16 cellular contexts compared by ENCODE assay signal in the genomic region with DNA sequence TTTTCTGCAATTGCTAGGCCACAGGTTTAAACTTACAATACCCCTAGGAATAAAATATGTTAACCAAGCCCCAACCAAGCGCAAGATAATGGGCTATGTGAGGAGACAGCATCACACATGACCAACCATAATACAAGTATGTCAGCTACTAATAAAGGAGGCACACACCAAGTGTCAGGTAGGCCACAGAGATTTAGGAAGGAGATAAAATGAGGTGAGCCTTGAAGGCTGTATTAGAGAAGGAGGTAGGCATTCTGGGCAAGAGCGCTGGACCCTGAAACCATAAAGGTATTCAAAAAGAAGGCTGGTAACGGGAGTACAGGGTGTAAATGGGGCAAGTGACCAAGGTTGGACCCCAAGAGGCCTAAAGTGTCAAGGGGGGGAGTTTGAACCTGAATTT. TPM values are rescaled to one million over a fixed set of nuclear protein-coding genes. Genes with fewer than 3 reads are reported as not detected.
DNase-seq lines count a peak whose midpoint lies in the region; ATAC-seq and TF ChIP-seq lines count a peak whose summit lies in the region.
"Had no signal": no experiment of that assay in that cellular context is flagged by ENCODE, and none has a peak within 500 bp of the region (broad histone marks: within the 10 kb centered on the region; RNA-seq: fewer than 3 reads in every experiment).

No MANE protein-coding gene starts in this region.

- TF ChIP-seq CTCF in PC-3 (conservative IDR thresholded peaks at IDR 0.05; ENCODE audit: low read depth, low read length): no peak

- peaks cover 69 to 92% (median 78%) of the 10 kb centered on the region in 3 donors for H3K4me1 Mint-ChIP-seq in CD8-positive, alpha-beta memory T cell
- H3K4me1 Mint-ChIP-seq in effector memory CD8-positive, alpha-beta T cell (ENCODE audit: low read depth in 2 of 2): peaks cover 65 to 81% of the 10 kb centered on the region in 2 donors

- no peak overlapping the region for H3K18ac ChIP-seq in mesenchymal stem cell (ENCODE audit: low read depth in 1 of 2, low read length in 2 of 2)
- H3K18ac ChIP-seq in neuronal stem cell (ENCODE audit: low read length): no peak overlapping the region

- no peaks in the 10 kb centered on the region for H3K79me2 ChIP-seq in PC-3 (ENCODE audit: low read length)

- no peak overlapping the region for H2AFZ ChIP-seq in mesenchymal stem cell (ENCODE audit: low read depth, low read length)
- H2AFZ ChIP-seq in neuronal stem cell (ENCODE audit: low read length): peak overlapping the region; percentile 26
- H2AFZ ChIP-seq in PC-3 (ENCODE audit: low read length): no peak overlapping the region

- no peaks in the 10 kb centered on the region for H3K27me3 ChIP-seq in CD8-positive, alpha-beta memory T cell (ENCODE audit: insufficient read depth, low read length, poor library complexity, severe bottlenecking)
- H3K27me3 ChIP-seq in mesenchymal stem cell (ENCODE audit: control insufficient read depth in 1 of 2, insufficient read depth in 1 of 2, low read length in 2 of 2): no peaks in the 10 kb centered on the region
- H3K27me3 ChIP-seq in neuronal stem cell (ENCODE audit: control insufficient read depth in 3 of 3, insufficient read depth in 3 of 3, low read depth in 1 of 3, low read length in 3 of 3): no peaks in the 10 kb centered on the region
- no peaks in the 10 kb centered on the region for H3K27me3 ChIP-seq in PC-3 (ENCODE audit: low read length)

- H3K27ac ChIP-seq in CD8-positive, alpha-beta memory T cell (ENCODE audit: low read depth, low read length): no peak overlapping the region
- H3K27ac ChIP-seq in mesenchymal stem cell (ENCODE audit: low read length, poor library complexity, severe bottlenecking): no peak overlapping the region
- no peak overlapping the region for H3K27ac ChIP-seq in neuronal stem cell (replicated peaks; ENCODE audit: low read length)
- no peak overlapping the region for H3K27ac ChIP-seq in PC-3 (ENCODE audit: low read length)
- H3K27ac ChIP-seq: GM23248 had no signal

- CTCF ChIA-PET in CD8-positive, alpha-beta memory T cell (lab: Charles Lee): interaction anchor here (0.9 kb wide), 1 partner anchor 67 kb away, joined by 3 read pairs; no protein-coding TSS in a partner anchor
- CTCF ChIA-PET in PC-3 (lab: Charles Lee): no interaction called here

- no peaks in the 10 kb centered on the region for H3F3A ChIP-seq in PC-3 (ENCODE audit: low read length, unreplicated experiment)

- peaks cover 4% of the 10 kb centered on the region for H3K4me1 ChIP-seq in CD8-positive, alpha-beta memory T cell (ENCODE audit: insufficient read depth, low read length)
- peaks cover 4% of the 10 kb centered on the region for H3K4me1 ChIP-seq in mesenchymal stem cell (ENCODE audit: control insufficient read depth, insufficient read depth, low read depth, low read length)
- H3K4me1 ChIP-seq in neuronal stem cell (ENCODE audit: control insufficient read depth in 2 of 2, insufficient read depth in 1 of 2, low read depth in 1 of 2, low read length in 2 of 2): peaks cover 0 to 5% of the 10 kb centered on the region in 2 donors
- H3K4me1 ChIP-seq in PC-3 (ENCODE audit: insufficient read depth, low read length): peaks cover 2% of the 10 kb centered on the region; the same call in 1 of the 2 replicates
- H3K4me1 ChIP-seq: Caco-2 had no signal

- H3K36me3 Mint-ChIP-seq in CD8-positive, alpha-beta memory T cell: peaks cover 7 to 26% (median 18%) of the 10 kb centered on the region in 3 donors
- peaks cover 9% of the 10 kb centered on the region for H3K36me3 Mint-ChIP-seq in effector memory CD8-positive, alpha-beta T cell (ENCODE audit: insufficient read depth)

- DNase-seq in CD8-positive, alpha-beta memory T cell: no peak
- DNase-seq in effector memory CD8-positive, alpha-beta T cell: no peak
- DNase-seq in mesenchymal stem cell: no peak
- DNase-seq in neuronal stem cell (ENCODE audit: low spot score): no peak
- no peak for DNase-seq in PC-3
- no peak for DNase-seq in NCI-H187 (lab: John Stamatoyannopoulos, UW)
- DNase-seq in T-helper 9 cell: no peak
- DNase-seq: C1 segment of cervical spinal cord; Caco-2; CD4-positive, alpha-beta memory T cell; DMS153; DND-41; GM23248; H7; HCEC 1CT had no signal

- H2BK120ac ChIP-seq in mesenchymal stem cell (ENCODE audit: low read depth, low read length) (no peak overlapping the region), neuronal stem cell (ENCODE audit: low read depth, low read length) (no peak overlapping the region)

- H4K8ac ChIP-seq in mesenchymal stem cell (ENCODE audit: low read length) (no peak overlapping the region), neuronal stem cell (ENCODE audit: low read depth, low read length) (no peak overlapping the region)

- intact Hi-C loops in PC-3 (cut with micrococcal nuclease): no loop called here

- H3K9me2 ChIP-seq in PC-3 (replicated peaks; ENCODE audit: low read length): no peaks in the 10 kb centered on the region

- no peaks in the 10 kb centered on the region for H4K20me1 ChIP-seq in PC-3 (ENCODE audit: low read length)

- H3K27me3 Mint-ChIP-seq in CD8-positive, alpha-beta memory T cell: no peaks in the 10 kb centered on the region
- H3K27me3 Mint-ChIP-seq in effector memory CD8-positive, alpha-beta T cell: no peaks in the 10 kb centered on the region

- ATAC-seq in effector memory CD8-positive, alpha-beta T cell (replicated peaks): peak; percentile 59
- no peak for ATAC-seq in PC-3
- no peak for ATAC-seq in GM19397 (IDR thresholded peaks at IDR 0.05; ENCODE audit: unreplicated experiment)

- H3K79me1 ChIP-seq in mesenchymal stem cell (replicated peaks; ENCODE audit: low read length, poor library complexity, severe bottlenecking): no peaks in the 10 kb centered on the region
- H3K79me1 ChIP-seq in neuronal stem cell (ENCODE audit: low read depth, low read length): no peaks in the 10 kb centered on the region

- peak overlapping the region in 6 of 8 donors; percentile 3 to 74 (median 44) for H3K27ac Mint-ChIP-seq in CD8-positive, alpha-beta memory T cell
- H3K27ac Mint-ChIP-seq in effector memory CD8-positive, alpha-beta T cell: no peak overlapping the region

- H3K36me3 ChIP-seq in CD8-positive, alpha-beta memory T cell (ENCODE audit: insufficient read depth, low read length): no peaks in the 10 kb centered on the region
- peaks cover 0 to 3% of the 10 kb centered on the region in 2 experiments for H3K36me3 ChIP-seq in mesenchymal stem cell (ENCODE audit: control insufficient read depth in 1 of 2, insufficient read depth in 2 of 2, low read depth in 1 of 2, low read length in 2 of 2)
- H3K36me3 ChIP-seq in neuronal stem cell (replicated peaks in 1 of 2; ENCODE audit: control insufficient read depth in 2 of 2, insufficient read depth in 2 of 2, low read length in 2 of 2): no peaks in the 10 kb centered on the region
- 0 out of 2 replicates have a peak, but pooled peaks cover 5% of the 10 kb centered on the region for H3K36me3 ChIP-seq in PC-3 (ENCODE audit: low read depth, low read length)

- H2AK5ac ChIP-seq in mesenchymal stem cell (ENCODE audit: low read length, severe bottlenecking): peak overlapping the region; percentile 47
- no peak overlapping the region for H2AK5ac ChIP-seq in neuronal stem cell (ENCODE audit: low read depth, low read length)

- no peak overlapping the region for H3K4me3 ChIP-seq in CD8-positive, alpha-beta memory T cell (ENCODE audit: low read length)
- H3K4me3 ChIP-seq in mesenchymal stem cell (ENCODE audit: insufficient read depth in 1 of 2, low read depth in 1 of 2, low read length in 2 of 2) (no peak overlapping the region), neuronal stem cell (ENCODE audit: low read length in 2 of 2) (no peak overlapping the region), PC-3 (ENCODE audit: low read length) (no peak overlapping the region)
- H3K4me3 ChIP-seq: GM23248 had no signal

- H3K4me2 ChIP-seq in mesenchymal stem cell (ENCODE audit: low read length, poor library complexity, severe bottlenecking) (no peak overlapping the region), neuronal stem cell (ENCODE audit: insufficient read depth, low read length, poor library complexity, severe bottlenecking) (no peak overlapping the region), PC-3 (ENCODE audit: low read length) (no peak overlapping the region)

- H2BK12ac ChIP-seq in mesenchymal stem cell (ENCODE audit: low read length in 2 of 2): no peak overlapping the region
- no peak overlapping the region for H2BK12ac ChIP-seq in neuronal stem cell (ENCODE audit: low read length)

- no peak overlapping the region for H3K9ac ChIP-seq in mesenchymal stem cell (ENCODE audit: low read length)
- no peak overlapping the region for H3K9ac ChIP-seq in neuronal stem cell (ENCODE audit: low read depth, low read length, poor library complexity)
- no peak overlapping the region for H3K9ac ChIP-seq in PC-3 (ENCODE audit: low read length)
- H3K9ac ChIP-seq: GM23248 had no signal

- POLR2A ChIA-PET in CD8-positive, alpha-beta memory T cell (lab: Charles Lee): no interaction called here
- POLR2A ChIA-PET in PC-3 (lab: Charles Lee; ENCODE audit: unreplicated experiment): no interaction called here

- no peak overlapping the region for H3K4me3 Mint-ChIP-seq in CD8-positive, alpha-beta memory T cell
- H3K4me3 Mint-ChIP-seq in effector memory CD8-positive, alpha-beta T cell: no peak overlapping the region
- H3K4me3 Mint-ChIP-seq: CD4-positive, alpha-beta memory T cell had no signal

- H3K4ac ChIP-seq in mesenchymal stem cell (ENCODE audit: low read depth in 1 of 2, low read length in 2 of 2): no peak overlapping the region
- H3K4ac ChIP-seq in neuronal stem cell (ENCODE audit: low read length): no peak overlapping the region

- H2BK15ac ChIP-seq in mesenchymal stem cell (ENCODE audit: low read depth, poor library complexity, severe bottlenecking) (no peak overlapping the region), neuronal stem cell (ENCODE audit: low read length) (no peak overlapping the region)

- H4K91ac ChIP-seq in mesenchymal stem cell (ENCODE audit: low read length) (no peak overlapping the region), neuronal stem cell (ENCODE audit: low read depth, low read length, poor library complexity) (no peak overlapping the region)

- H3K14ac ChIP-seq in mesenchymal stem cell (ENCODE audit: low read length in 2 of 2): no peak overlapping the region
- H3K14ac ChIP-seq in neuronal stem cell (ENCODE audit: low read length): no peak overlapping the region

- no peak overlapping the region for H3K23ac ChIP-seq in mesenchymal stem cell (ENCODE audit: low read length in 2 of 2)
- no peak overlapping the region for H3K23ac ChIP-seq in neuronal stem cell (ENCODE audit: low read depth, low read length, poor library complexity)

- H3K9me3 ChIP-seq in CD8-positive, alpha-beta memory T cell (ENCODE audit: low read length): no peaks in the 10 kb centered on the region
- peaks cover 4% of the 10 kb centered on the region for H3K9me3 ChIP-seq in mesenchymal stem cell (ENCODE audit: control insufficient read depth, low read length)
- no peaks in the 10 kb centered on the region for H3K9me3 ChIP-seq in neuronal stem cell (replicated peaks in 1 of 2; ENCODE audit: control insufficient read depth in 2 of 2, insufficient read depth in 1 of 2, low read depth in 1 of 2, low read length in 2 of 2)
- H3K9me3 ChIP-seq in PC-3 (ENCODE audit: low read length): no peaks in the 10 kb centered on the region
- H3K9me3 ChIP-seq: Caco-2 had no signal

- H2BK5ac ChIP-seq in mesenchymal stem cell (ENCODE audit: low read depth, low read length, poor library complexity, severe bottlenecking) (peak overlapping the region; percentile 63), neuronal stem cell (ENCODE audit: low read length) (no peak overlapping the region)

- 75% methylated on average over 2 of the region's 3 CpGs for WGBS in mesenchymal stem cell
- WGBS in neuronal stem cell (ENCODE audit: extremely low coverage in 2 of 2, insufficient read length in 2 of 2, insufficient replicate concordance in 1 of 2), 2 donors: no CpG with 5 or more reads among the region's 3 CpGs

- no TSS peak for BruUV-seq in PC-3 (replicated peaks; lab: Mats Ljungman, UMichigan)

- peaks cover 0 to 6% (median 0%) of the 10 kb centered on the region in 5 donors for H3K9me3 Mint-ChIP-seq in CD8-positive, alpha-beta memory T cell
- H3K9me3 Mint-ChIP-seq in effector memory CD8-positive, alpha-beta T cell: no peaks in the 10 kb centered on the region

RNA-seq across cellular contexts. Expression of gene SYTL2, which starts 45.1 kb away (rescaled TPM):
- 10 to 100 TPM; 12.4 to 13.2 TPM for total RNA-seq in CD8-positive, alpha-beta memory T cell
- polyA plus RNA-seq in CD8-positive, alpha-beta memory T cell: 52.3 TPM
- 2.3 TPM for polyA plus RNA-seq in mesenchymal stem cell (2013, experiment 1 of 2)
- 2.1 TPM for polyA plus RNA-seq in mesenchymal stem cell (2013, experiment 2 of 2)
- polyA plus RNA-seq in neuronal stem cell (2013, experiment 1 of 2): 13.8 TPM
- 13.5 TPM for polyA plus RNA-seq in neuronal stem cell (2013, experiment 2 of 2)
- 51.7 and 57.1 TPM in 2 replicates for total RNA-seq in PC-3 (2014; rRNA removed)

Comparison
In these comparisons a context has a peak if more than half of its experiments do, and no peak if none do; other contexts are left out.
1. H3K27ac Mint-ChIP-seq: peak in CD8-positive, alpha-beta memory T cell (6 of 8); none in effector memory CD8-positive, alpha-beta T cell (0 of 2).